Comparison of ENCODE assay signal across 7 cellular contexts in the genomic region with DNA sequence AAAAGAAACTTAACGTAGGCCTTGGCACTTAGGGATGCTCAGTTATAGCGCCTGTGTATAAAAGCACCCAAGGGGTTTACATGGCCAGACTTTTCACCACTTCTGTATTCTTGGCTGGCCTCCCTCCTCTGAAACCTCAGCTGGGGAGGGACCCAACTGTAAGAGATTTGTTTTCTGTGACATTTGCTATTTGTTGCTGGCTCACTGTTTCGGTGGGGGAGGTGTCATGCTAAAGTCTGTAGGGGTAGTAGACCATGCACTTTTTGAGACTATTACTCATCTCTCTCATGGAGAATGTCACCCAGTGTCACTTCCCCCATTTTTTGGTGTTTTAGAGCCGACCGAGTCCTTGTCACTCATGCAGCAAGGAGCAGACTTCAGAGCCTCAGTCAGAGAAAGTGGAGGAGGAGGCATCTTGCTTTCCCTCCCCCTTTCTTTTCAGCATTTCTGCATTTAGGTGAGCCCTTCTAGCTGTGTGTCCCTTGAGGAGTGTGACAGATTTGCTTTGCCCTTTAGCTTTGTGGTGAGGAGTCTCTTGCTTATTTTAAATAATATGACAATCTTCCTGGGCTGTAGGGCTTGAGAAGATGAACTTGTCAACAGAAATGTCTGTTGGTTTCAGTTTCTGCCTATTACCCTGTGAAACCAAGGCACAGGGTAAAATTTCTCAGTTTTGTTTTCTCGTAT.
A peak's percentile ranks its signal among the peaks of the same experiment; 100 is the strongest.
DNase-seq lines count a peak whose midpoint lies in the region; ATAC-seq and TF ChIP-seq lines count a peak whose summit lies in the region.

No MANE protein-coding gene starts in this region.

- no peaks in the 10 kb centered on the region for H3K27me3 Mint-ChIP-seq in T-helper 17 cell

- H3K27ac Mint-ChIP-seq in T-helper 17 cell = peak overlapping the region; percentile 72

- H3K9me3 ChIP-seq in T-helper 17 cell (ENCODE audit: control insufficient read depth, low read length, poor library complexity, severe bottlenecking) (no peaks in the 10 kb centered on the region), prostate gland (no peaks in the 10 kb centered on the region)

- peak; percentile 94 for ATAC-seq in HG02973 (IDR thresholded peaks at IDR 0.05; ENCODE audit: unreplicated experiment)
- ATAC-seq in T-helper 17 cell = peak; percentile 76

- peak overlapping the region; percentile 77 for H3K4me3 Mint-ChIP-seq in T-helper 17 cell

- peak; percentile 29 for TF ChIP-seq POLR2A in GM19099 (IDR thresholded peaks at IDR 0.05; ENCODE audit: extremely low read depth, insufficient read length, low read depth)
- TF ChIP-seq POLR2A in prostate gland (IDR thresholded peaks at IDR 0.05) = no peak

- intact Hi-C loops in prostate gland (cut with DNase I) = no loop called here

- no peak for TF ChIP-seq CTCF in prostate gland (IDR thresholded peaks at IDR 0.05)

- H3K4me1 Mint-ChIP-seq in T-helper 17 cell = peaks cover 25% of the 10 kb centered on the region

- no peaks in the 10 kb centered on the region for H3K27me3 ChIP-seq in prostate gland (replicated peaks; ENCODE audit: insufficient read depth)

- H3K27ac ChIP-seq in prostate gland = no peak overlapping the region

- H3K4me3 ChIP-seq in prostate gland = no peak overlapping the region

- no peaks in the 10 kb centered on the region for H3K36me3 ChIP-seq in prostate gland

- H3K36me3 Mint-ChIP-seq in T-helper 17 cell (ENCODE audit: low read depth) = peaks cover 2% of the 10 kb centered on the region

- WGBS in prostate gland = 84% methylated on average over 6 of the region's 6 CpGs

- no peak for DNase-seq in T-helper 17 cell
- DNase-seq in kidney tubule cell (ENCODE audit: low spot score) = peak; percentile 63
- no peak for DNase-seq in AG08396 (ENCODE audit: low spot score)
- no peak for DNase-seq in prostate gland (ENCODE audit: low spot score)
- DNase-seq in NCI-H226 = no peak

- no peaks in the 10 kb centered on the region for H3K4me1 ChIP-seq in prostate gland (replicated peaks)
